Comparison of ENCODE assay signal across 17 cellular contexts in genomic region chr3:101814835-101815234, GRCh38. TPM values are rescaled to one million over a fixed set of nuclear protein-coding genes. Genes with fewer than 3 reads are reported as not detected.
A peak's percentile ranks its signal among the peaks of the same experiment; 100 is the strongest.
DNase-seq lines count a peak whose midpoint lies in the region; ATAC-seq and TF ChIP-seq lines count a peak whose summit lies in the region.
"Had no signal": no experiment of that assay in that cellular context is flagged by ENCODE, and none has a peak within 500 bp of the region (broad histone marks: within the 10 kb centered on the region; RNA-seq: fewer than 3 reads in every experiment).

No MANE protein-coding gene starts in this region.

- no peak for TF ChIP-seq POLR2A in body of pancreas (IDR thresholded peaks at IDR 0.05)
- TF ChIP-seq POLR2A in ovary (IDR thresholded peaks at IDR 0.05) = no peak

- no peak for TF ChIP-seq EP300 in ovary (IDR thresholded peaks at IDR 0.05)

- in situ Hi-C loops in GM23248 (cut with MboI) = loop anchor here (25.0 kb wide), 1 partner anchor 722 kb away; no protein-coding TSS in a partner anchor

- H3K36me3 ChIP-seq in CD4-positive, alpha-beta memory T cell (ENCODE audit: insufficient read depth, low read length) = no peaks in the 10 kb centered on the region
- H3K36me3 ChIP-seq in body of pancreas (replicated peaks in 1 of 2; ENCODE audit: insufficient read depth in 1 of 2, low read depth in 2 of 2) (no peaks in the 10 kb centered on the region), GM23248 (ENCODE audit: low read depth) (no peaks in the 10 kb centered on the region), ovary (no peaks in the 10 kb centered on the region)
- H3K36me3 ChIP-seq: breast epithelium, prostate gland had no signal

- intact Hi-C loops in CD4-positive, alpha-beta memory T cell (cut with micrococcal nuclease) = no loop called here
- intact Hi-C loops in body of pancreas (cut with DNase I) (loop anchor here (5.0 kb wide), 1 partner anchor 407 kb away; no protein-coding TSS in a partner anchor), natural killer cell (cut with micrococcal nuclease) (loop anchor here (2.0 to 5.0 kb wide), 2 partner anchors 14 to 37 kb away; no protein-coding TSS in a partner anchor), ovary (cut with DNase I) (loop anchor here in 3 of 4 donors (5.0 to 10.0 kb wide), 4 partner anchors 407 to 1510 kb away; no protein-coding TSS in a partner anchor)

- peaks cover 21 to 37% (median 29%) of the 10 kb centered on the region in 4 donors for H3K4me1 Mint-ChIP-seq in CD4-positive, alpha-beta memory T cell
- H3K4me1 Mint-ChIP-seq in natural killer cell = peaks cover 5 to 9% of the 10 kb centered on the region in 2 donors

- WGBS in body of pancreas, 2 donors = 26 to 46% methylated on average over 3 of the region's 3 CpGs
- WGBS in GM23248 (ENCODE audit: low coverage in 1 of 2, low lambda C conversion rate in 2 of 2, missing lambda C conversion rate in 2 of 2), 2 experiments = 96 to 97% methylated on average over 3 of the region's 3 CpGs
- 79 to 85% (median 83%) methylated on average over 3 of the region's 3 CpGs for WGBS in ovary, 3 donors

- H3K4me1 ChIP-seq in CD4-positive, alpha-beta memory T cell (ENCODE audit: insufficient read depth, low read length) = peaks cover 23% of the 10 kb centered on the region
- H3K4me1 ChIP-seq in body of pancreas (peaks cover 23% of the 10 kb centered on the region), GM23248 (ENCODE audit: insufficient read depth) (peaks cover 12% of the 10 kb centered on the region), ovary (ENCODE audit: insufficient read depth) (no peaks in the 10 kb centered on the region)
- H3K4me1 ChIP-seq: breast epithelium, prostate gland had no signal

- no peaks in the 10 kb centered on the region for H3K9me3 Mint-ChIP-seq in CD4-positive, alpha-beta memory T cell
- no peaks in the 10 kb centered on the region for H3K9me3 Mint-ChIP-seq in natural killer cell
- H3K9me3 Mint-ChIP-seq: activated T-cell treated with anti-CD3 and anti-CD28 coated beads, Interleukin-2, amount 50 U/mL, for 24 hours had no signal

- H3F3A ChIP-seq in GM23248 (ENCODE audit: insufficient read depth) = no peaks in the 10 kb centered on the region

- CTCF ChIA-PET in CD4-positive, alpha-beta memory T cell (lab: Charles Lee; ENCODE audit: partially characterized antibody) = interaction anchor here (1.2 to 15.7 kb wide), 10 partner anchors 10 to 721 kb away, joined by 3 to 573 read pairs (median 5); partner anchors contain the start of gene NFKBIZ

- H3K4me3 ChIP-seq in CD4-positive, alpha-beta memory T cell (ENCODE audit: low read length in 2 of 2) = no peak overlapping the region
- no peak overlapping the region for H3K4me3 ChIP-seq in body of pancreas
- no peak overlapping the region for H3K4me3 ChIP-seq in GM23248
- no peak overlapping the region for H3K4me3 ChIP-seq in ovary
- H3K4me3 ChIP-seq: breast epithelium, prostate gland had no signal

- no peaks in the 10 kb centered on the region for H3K27me3 Mint-ChIP-seq in CD4-positive, alpha-beta memory T cell
- no peaks in the 10 kb centered on the region for H3K27me3 Mint-ChIP-seq in natural killer cell (ENCODE audit: low read depth in 2 of 2)
- H3K27me3 Mint-ChIP-seq: activated T-cell treated with anti-CD3 and anti-CD28 coated beads, Interleukin-2, amount 50 U/mL, for 24 hours had no signal

- H3K79me2 ChIP-seq in GM23248 (ENCODE audit: insufficient read depth) = no peaks in the 10 kb centered on the region

- no peak overlapping the region for H3K9ac ChIP-seq in GM23248

- H3K36me3 Mint-ChIP-seq in CD4-positive, alpha-beta memory T cell = peaks cover 18 to 37% of the 10 kb centered on the region in 2 donors
- no peaks in the 10 kb centered on the region for H3K36me3 Mint-ChIP-seq in natural killer cell

- H3K4me3 Mint-ChIP-seq in CD4-positive, alpha-beta memory T cell = peak overlapping the region in 1 of 8 donors; percentile 25
- no peak overlapping the region for H3K4me3 Mint-ChIP-seq in natural killer cell
- H3K4me3 Mint-ChIP-seq: activated T-cell treated with anti-CD3 and anti-CD28 coated beads, Interleukin-2, amount 50 U/mL, for 24 hours had no signal

- no peak overlapping the region for H2AFZ ChIP-seq in GM23248

- TF ChIP-seq CTCF in body of pancreas (IDR thresholded peaks at IDR 0.05) (no peak), natural killer cell (IDR thresholded peaks at IDR 0.05) (no peak), ovary (IDR thresholded peaks at IDR 0.05) (no peak)

- DNase-seq in CD4-positive, alpha-beta memory T cell = no peak
- DNase-seq in body of pancreas (peak in 1 of 4 donors; percentile 41), natural killer cell (no peak), GM23248 (no peak), foreskin melanocyte (no peak), ovary (no peak)
- DNase-seq in activated CD4-positive, alpha-beta T cell treated with anti-CD3 and anti-CD28 coated beads for 4 hours = no peak
- DNase-seq: activated T-cell treated with anti-CD3 and anti-CD28 coated beads, Interleukin-2, amount 50 U/mL, for 24 hours; C1 segment of cervical spinal cord; mammary epithelial cell; NCI-H510A treated with DMSO at 0.1 percent for 48 hours; SHP77 treated with DMSO at 0.1 percent for 48 hours; stimulated activated CD4-positive, alpha-beta T cell treated with anti-CD3 and anti-CD28 coated beads, Interleukin-4, amount 100 ng/mL, for 24 hours had no signal

- no peaks in the 10 kb centered on the region for H4K20me1 ChIP-seq in GM23248 (ENCODE audit: insufficient read depth)

- ATAC-seq in HG03354 (IDR thresholded peaks at IDR 0.05; ENCODE audit: poor library complexity, severe bottlenecking, unreplicated experiment) (peak; percentile 49), body of pancreas (peak; percentile 78), natural killer cell (peak; percentile 68 to 88 (median 84))

- no peaks in the 10 kb centered on the region for H3K9me2 ChIP-seq in GM23248 (ENCODE audit: insufficient read depth)

- POLR2A ChIA-PET in CD4-positive, alpha-beta memory T cell (lab: Charles Lee; ENCODE audit: partially characterized antibody) = interaction anchor here (1.5 to 1.6 kb wide), 2 partner anchors 35 to 411 kb away, joined by 6 to 17 read pairs; partner anchors contain the start of gene NFKBIZ

- H3K27me3 ChIP-seq in CD4-positive, alpha-beta memory T cell (ENCODE audit: insufficient read depth, low read length) = no peaks in the 10 kb centered on the region
- no peaks in the 10 kb centered on the region for H3K27me3 ChIP-seq in body of pancreas
- no peaks in the 10 kb centered on the region for H3K27me3 ChIP-seq in GM23248 (replicated peaks; ENCODE audit: insufficient read depth)
- H3K27me3 ChIP-seq in ovary = no peaks in the 10 kb centered on the region
- H3K27me3 ChIP-seq: breast epithelium had no signal

- no peak overlapping the region for H3K4me2 ChIP-seq in GM23248 (ENCODE audit: unreplicated experiment)

- H3K9me3 ChIP-seq in CD4-positive, alpha-beta memory T cell (ENCODE audit: control insufficient read depth in 1 of 2, low read length in 2 of 2) = no peaks in the 10 kb centered on the region
- H3K9me3 ChIP-seq in body of pancreas = no peaks in the 10 kb centered on the region
- H3K9me3 ChIP-seq in GM23248 (ENCODE audit: low read depth) = no peaks in the 10 kb centered on the region
- H3K9me3 ChIP-seq in ovary = no peaks in the 10 kb centered on the region
- H3K9me3 ChIP-seq: breast epithelium, prostate gland had no signal

- H3K27ac ChIP-seq in CD4-positive, alpha-beta memory T cell (ENCODE audit: low read depth, low read length) = no peak overlapping the region
- H3K27ac ChIP-seq in body of pancreas (peak overlapping the region in 3 of 4 donors; percentile 40 to 68 (median 62)), GM23248 (no peak overlapping the region), ovary (no peak overlapping the region)
- H3K27ac ChIP-seq: breast epithelium, prostate gland, VCaP had no signal

- H3K27ac Mint-ChIP-seq in CD4-positive, alpha-beta memory T cell = peak overlapping the region in 6 of 7 donors; percentile 6 to 69 (median 28)
- peak overlapping the region; percentile 56 to 76 for H3K27ac Mint-ChIP-seq in natural killer cell
- H3K27ac Mint-ChIP-seq: activated T-cell treated with anti-CD3 and anti-CD28 coated beads, Interleukin-2, amount 50 U/mL, for 24 hours had no signal

RNA-seq across cellular contexts. Expression of gene NFKBIZ, which starts 34.5 kb away (rescaled TPM):
- total RNA-seq in CD4-positive, alpha-beta memory T cell = 10 to 100 TPM; 75.9 to 79.5 TPM
- 10 to 100 TPM in 1 of 2 donors, 1 to 10 TPM in 1; 7.3 to 13.2 TPM for polyA plus RNA-seq in CD4-positive, alpha-beta memory T cell
- total RNA-seq in body of pancreas = 10 to 100 TPM; 30.1 to 92.3 TPM
- total RNA-seq in natural killer cell = 100 to 1,000 TPM; 510 to 811 (median 774) TPM
- total RNA-seq in GM23248 (2014; rRNA removed; shearing (Covaris generic)) = 19.1 and 34.3 TPM in 2 replicates
- 11.5 and 15.7 TPM in 2 replicates for polyA plus RNA-seq in GM23248 (2016; fragmentation: Nextera tagmentation; extraction: Ambion mirVana)
- 100 to 1,000 TPM in 1 of 7 donors, 10 to 100 TPM in 6; 29.2 to 194 (median 45.5) TPM for total RNA-seq in ovary
- polyA plus RNA-seq in ovary = 10 to 100 TPM in 1 of 2 donors, 1 to 10 TPM in 1; 7.5 to 18.8 TPM

RNA-seq across cellular contexts. Expression of gene NXPE3, which starts 35.8 kb away (rescaled TPM):
- 10 to 100 TPM; 35.7 to 37.2 TPM for total RNA-seq in CD4-positive, alpha-beta memory T cell
- polyA plus RNA-seq in CD4-positive, alpha-beta memory T cell = 10 to 100 TPM; 36.2 to 50.0 TPM
- total RNA-seq in body of pancreas (1 to 10 TPM; 3.1 to 4.6 TPM), natural killer cell (10 to 100 TPM; 17.0 to 27.1 (median 21.1) TPM), ovary (10 to 100 TPM in 5 of 7 donors, 1 to 10 TPM in 2; 5.6 to 15.2 (median 13.1) TPM)
- total RNA-seq in GM23248 (2014; rRNA removed; shearing (Covaris generic)) = 5.4 and 14.0 TPM in 2 replicates
- polyA plus RNA-seq in GM23248 (2016; fragmentation: Nextera tagmentation; extraction: Ambion mirVana) (10.8 and 12.6 TPM in 2 replicates), ovary (10 to 100 TPM in 1 of 2 donors, 1 to 10 TPM in 1; 7.1 to 16.4 TPM)

Comparison
In these comparisons a context has a peak if more than half of its experiments do, and no peak if none do; other contexts are left out.
1. H3K27ac ChIP-seq: peak in body of pancreas (3 of 4); none in CD4-positive, alpha-beta memory T cell (single experiment), GM23248 (single experiment) and ovary (0 of 2).
2. Peak in every context shown above with its lines, with median percentiles within 50 percentile points of each other: ATAC-seq.